In genomic region chr11:27040302-27041115, GRCh38 we compare ENCODE assay signal across 14 cellular contexts. TPM values are rescaled to one million over a fixed set of nuclear protein-coding genes. Genes with fewer than 3 reads are reported as not detected.
DNase-seq lines count a peak whose midpoint lies in the region; ATAC-seq and TF ChIP-seq lines count a peak whose summit lies in the region.
"Had no signal": no experiment of that assay in that cellular context is flagged by ENCODE, and none has a peak within 500 bp of the region (broad histone marks: within the 10 kb centered on the region; RNA-seq: fewer than 3 reads in every experiment).

TSS of gene BBOX1 (plus strand) at chr11:27040815. CDS start at chr11:27055431, 14,616 bp downstream.

- TF ChIP-seq CTCF in foreskin keratinocyte (conservative IDR thresholded peaks at IDR 0.05) = no peak

- H3K9me3 ChIP-seq in SJCRH30 (replicated peaks) = no peaks in the 10 kb centered on the region

- no peaks in the 10 kb centered on the region for H3K27me3 ChIP-seq in foreskin keratinocyte
- H3K27me3 ChIP-seq in SJCRH30 = no peaks in the 10 kb centered on the region

- H3K27ac ChIP-seq in foreskin keratinocyte = no peak within 1 kb of the TSS
- H3K27ac ChIP-seq in SJCRH30 = no peak within 1 kb of the TSS
- H3K27ac ChIP-seq: WERI-Rb-1 had no signal

- no peaks in the 10 kb centered on the region for H3K27me3 Mint-ChIP-seq in activated T-cell treated with anti-CD3 and anti-CD28 coated beads, Interleukin-2, amount 50 U/mL, for 4 hours (ENCODE audit: low read depth)
- H3K27me3 Mint-ChIP-seq: activated naive CD8-positive, alpha-beta T cell had no signal

- peak; percentile 30 for DNase-seq in ELF-1 (ENCODE audit: low read depth, low spot score)
- DNase-seq in NOMO-1 treated with DMSO at 0.1 percent for 48 hours (lab: John Stamatoyannopoulos, UW; ENCODE audit: unreplicated experiment) = peak; percentile 45
- DNase-seq in foreskin keratinocyte = peak; percentile 91 to 95
- peak; percentile 94 for DNase-seq in renal cortical epithelial cell (ENCODE audit: low read depth)
- no peak for DNase-seq in SJCRH30
- DNase-seq in activated T-cell treated with anti-CD3 and anti-CD28 coated beads, Interleukin-2, amount 50 U/mL, for 4 hours = no peak
- DNase-seq: left cardiac atrium, WERI-Rb-1 had no signal

- H3K4me3 Mint-ChIP-seq in activated T-cell treated with anti-CD3 and anti-CD28 coated beads, Interleukin-2, amount 50 U/mL, for 4 hours = no peak within 1 kb of the TSS
- H3K4me3 Mint-ChIP-seq: activated naive CD8-positive, alpha-beta T cell; stimulated activated effector memory CD8-positive, alpha-beta T cell treated with anti-CD3 and anti-CD28 coated beads, Interleukin-12 subunit alpha, Interleukin-12 subunit beta, amount 100 ng/mL, for 72 hours had no signal

- H3K36me3 Mint-ChIP-seq in activated T-cell treated with anti-CD3 and anti-CD28 coated beads, Interleukin-2, amount 50 U/mL, for 4 hours (ENCODE audit: insufficient read depth) = no peaks in the 10 kb centered on the region
- H3K36me3 Mint-ChIP-seq: activated naive CD8-positive, alpha-beta T cell; stimulated activated effector memory CD8-positive, alpha-beta T cell treated with anti-CD3 and anti-CD28 coated beads, Interleukin-12 subunit alpha, Interleukin-12 subunit beta, amount 100 ng/mL, for 72 hours had no signal

- no peak within 1 kb of the TSS for H3K4me3 ChIP-seq in SJCRH30

- H3K4me1 ChIP-seq in foreskin keratinocyte = peaks cover 10% of the 10 kb centered on the region
- no peaks in the 10 kb centered on the region for H3K4me1 ChIP-seq in SJCRH30

- no peaks in the 10 kb centered on the region for H3K36me3 ChIP-seq in SJCRH30
- H3K36me3 ChIP-seq: WERI-Rb-1 had no signal

- no peaks in the 10 kb centered on the region for H3K4me1 Mint-ChIP-seq in activated T-cell treated with anti-CD3 and anti-CD28 coated beads, Interleukin-2, amount 50 U/mL, for 4 hours (ENCODE audit: low read depth)
- H3K4me1 Mint-ChIP-seq: stimulated activated effector memory CD8-positive, alpha-beta T cell treated with anti-CD3 and anti-CD28 coated beads, Interleukin-12 subunit alpha, Interleukin-12 subunit beta, amount 100 ng/mL, for 72 hours had no signal

- peaks cover 18% of the 10 kb centered on the region for H3K9me3 Mint-ChIP-seq in activated T-cell treated with anti-CD3 and anti-CD28 coated beads, Interleukin-2, amount 50 U/mL, for 4 hours

- ATAC-seq in foreskin keratinocyte = peak; percentile 98
- no peak for ATAC-seq in activated T-cell treated with anti-CD3 and anti-CD28 coated beads, Interleukin-2, amount 50 U/mL, for 4 hours
- no peak for ATAC-seq in GM21390 (IDR thresholded peaks at IDR 0.05; ENCODE audit: unreplicated experiment)
- ATAC-seq in GM19397 (IDR thresholded peaks at IDR 0.05; ENCODE audit: unreplicated experiment) = no peak
- ATAC-seq: HCT116; stimulated activated effector memory CD8-positive, alpha-beta T cell treated with anti-CD3 and anti-CD28 coated beads, Interleukin-12 subunit alpha, Interleukin-12 subunit beta, amount 100 ng/mL, for 72 hours had no signal

RNA-seq across cellular contexts. Expression of gene BBOX1, which starts in this region (rescaled TPM):
- not detected in 2 replicates for total RNA-seq in foreskin keratinocyte
- polyA plus RNA-seq in foreskin keratinocyte = not detected in 2 replicates
- 4.0 TPM in 1 of 2 replicates, not detected in the other for total RNA-seq in renal cortical epithelial cell
- not detected in 2 replicates for total RNA-seq in SJCRH30 (2014; rRNA removed; shearing (Covaris generic))
- not detected for total RNA-seq in activated T-cell treated with anti-CD3 and anti-CD28 coated beads, Interleukin-2, amount 50 U/mL, for 4 hours
- total RNA-seq: NCI-H460 had no signal

Comparison
In these comparisons a context has a peak if more than half of its experiments do, and no peak if none do; other contexts are left out.
1. Peak in DNase-seq and ATAC-seq in foreskin keratinocyte; RNA of the gene not detected or under 1 TPM.
2. DNase-seq: peak in ELF-1 (single experiment), NOMO-1 treated with DMSO at 0.1 percent for 48 hours (single experiment) and renal cortical epithelial cell (single experiment); none in SJCRH30 (0 of 2) and activated T-cell treated with anti-CD3 and anti-CD28 coated beads, Interleukin-2, amount 50 U/mL, for 4 hours (single experiment).